Comparison of ENCODE assay signal across 15 cellular contexts in genomic region chr22:29629382-29630179, GRCh38.
"Had no signal": no experiment of that assay in that cellular context is flagged by ENCODE, and none has a peak within 500 bp of the region (broad histone marks: within the 10 kb centered on the region; RNA-seq: fewer than 3 reads in every experiment).

No MANE protein-coding gene starts in this region.

- H3K9me3 ChIP-seq: heart left ventricle, left ventricle myocardium inferior, right atrium auricular region, tibial nerve had no signal

- DNase-seq: activated CD4-positive, alpha-beta memory T cell treated with anti-CD3 and anti-CD28 coated beads for 36 hours; activated CD4-positive, alpha-beta T cell treated with anti-CD3 and anti-CD28 coated beads for 1 hour; activated gamma-delta T cell; activated T-cell treated with anti-CD3 and anti-CD28 coated beads, Interleukin-2, amount 50 U/mL, for 48 hours; amygdala; cerebellar nuclear complex; dorsolateral prefrontal cortex; heart left ventricle; islet precursor cell; left ventricle myocardium inferior; mesendoderm had no signal

- H3K27me3 ChIP-seq: dorsolateral prefrontal cortex, heart left ventricle, right atrium auricular region, tibial nerve had no signal

- H3K36me3 ChIP-seq: heart left ventricle, left ventricle myocardium inferior, right atrium auricular region, tibial nerve had no signal

- ATAC-seq: heart left ventricle; stimulated activated memory B cell treated with anti-CD40 and anti-IgM and Interleukin-4, amounts not matched to agents 10 μg/mL and 1 μg/mL and 100 μg/mL, for 72 hours had no signal

- H3K4me2 ChIP-seq: smooth muscle cell had no signal

- H3K4me3 ChIP-seq: dorsolateral prefrontal cortex, heart left ventricle, left ventricle myocardium inferior, right atrium auricular region, smooth muscle cell, tibial nerve had no signal

- H3K27ac ChIP-seq: heart left ventricle, tibial nerve had no signal
